1 cellular context compared by ENCODE assay signal in the genomic region with DNA sequence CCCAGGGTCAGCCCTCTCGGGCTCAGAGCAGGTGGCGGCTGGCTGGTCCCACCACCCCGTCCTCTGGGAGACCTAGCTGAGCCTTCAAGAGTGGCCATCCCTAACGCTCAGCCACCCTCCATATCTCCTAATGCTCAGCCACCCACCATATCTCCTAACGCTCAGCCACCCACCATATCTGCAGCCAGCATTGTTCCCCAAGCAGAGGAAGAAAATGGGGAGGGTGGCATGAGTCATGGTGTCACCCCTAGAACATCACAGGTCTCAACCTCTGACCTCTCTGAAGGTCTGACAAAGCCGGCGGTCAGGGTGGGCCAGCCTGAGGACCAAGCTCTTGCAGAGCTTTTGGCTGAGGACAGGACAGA.
TF ChIP-seq lines count a peak whose summit lies in the region.

No MANE protein-coding gene starts in this region.

TF ChIP-seq in H1, 55 proteins besides CTCF, POLR2A, EP300 and RAD21 (continued from another document):
- TF ChIP-seq, protein P1, sequence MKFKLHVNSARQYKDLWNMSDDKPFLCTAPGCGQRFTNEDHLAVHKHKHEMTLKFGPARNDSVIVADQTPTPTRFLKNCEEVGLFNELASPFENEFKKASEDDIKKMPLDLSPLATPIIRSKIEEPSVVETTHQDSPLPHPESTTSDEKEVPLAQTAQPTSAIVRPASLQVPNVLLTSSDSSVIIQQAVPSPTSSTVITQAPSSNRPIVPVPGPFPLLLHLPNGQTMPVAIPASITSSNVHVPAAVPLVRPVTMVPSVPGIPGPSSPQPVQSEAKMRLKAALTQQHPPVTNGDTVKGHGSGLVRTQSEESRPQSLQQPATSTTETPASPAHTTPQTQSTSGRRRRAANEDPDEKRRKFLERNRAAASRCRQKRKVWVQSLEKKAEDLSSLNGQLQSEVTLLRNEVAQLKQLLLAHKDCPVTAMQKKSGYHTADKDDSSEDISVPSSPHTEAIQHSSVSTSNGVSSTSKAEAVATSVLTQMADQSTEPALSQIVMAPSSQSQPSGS (IDR thresholded peaks at IDR 0.05; ENCODE audit: low read length), result no peak
- TF ChIP-seq RNF2 (IDR thresholded peaks at IDR 0.05; ENCODE audit: borderline replicate concordance, low read depth, low read length, missing control alignments, poor library complexity, severe bottlenecking), result no peak
- no peak for TF ChIP-seq CHD1 (IDR thresholded peaks at IDR 0.05; ENCODE audit: low read depth, low read length)
- TF ChIP-seq YY1 (IDR thresholded peaks at IDR 0.05; ENCODE audit: low read depth, low read length), result no peak
- TF ChIP-seq TAF1 (IDR thresholded peaks at IDR 0.05; ENCODE audit: low read depth, low read length), result no peak
- no peak for TF ChIP-seq TBP (IDR thresholded peaks at IDR 0.05; ENCODE audit: low read depth, low read length)
- no peak for TF ChIP-seq RXRA (IDR thresholded peaks at IDR 0.05; ENCODE audit: insufficient read depth, low read depth, low read length)
- no peak for TF ChIP-seq JUND (IDR thresholded peaks at IDR 0.05; ENCODE audit: low read length)
- no peak for TF ChIP-seq CEBPB (IDR thresholded peaks at IDR 0.05; ENCODE audit: low read depth, low read length)
- TF ChIP-seq, protein P2, sequence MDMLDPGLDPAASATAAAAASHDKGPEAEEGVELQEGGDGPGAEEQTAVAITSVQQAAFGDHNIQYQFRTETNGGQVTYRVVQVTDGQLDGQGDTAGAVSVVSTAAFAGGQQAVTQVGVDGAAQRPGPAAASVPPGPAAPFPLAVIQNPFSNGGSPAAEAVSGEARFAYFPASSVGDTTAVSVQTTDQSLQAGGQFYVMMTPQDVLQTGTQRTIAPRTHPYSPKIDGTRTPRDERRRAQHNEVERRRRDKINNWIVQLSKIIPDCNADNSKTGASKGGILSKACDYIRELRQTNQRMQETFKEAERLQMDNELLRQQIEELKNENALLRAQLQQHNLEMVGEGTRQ (IDR thresholded peaks at IDR 0.05; ENCODE audit: low read length), result no peak
- no peak for TF ChIP-seq SIRT6 (IDR thresholded peaks at IDR 0.05; ENCODE audit: low read length)
- TF ChIP-seq, protein P3, sequence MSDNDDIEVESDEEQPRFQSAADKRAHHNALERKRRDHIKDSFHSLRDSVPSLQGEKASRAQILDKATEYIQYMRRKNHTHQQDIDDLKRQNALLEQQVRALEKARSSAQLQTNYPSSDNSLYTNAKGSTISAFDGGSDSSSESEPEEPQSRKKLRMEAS (IDR thresholded peaks at IDR 0.05), result no peak
- TF ChIP-seq CBX8 (IDR thresholded peaks at IDR 0.05; ENCODE audit: borderline replicate concordance, low read depth, low read length), result no peak
- TF ChIP-seq HDAC2 (IDR thresholded peaks at IDR 0.05; ENCODE audit: borderline replicate concordance in 1 of 2, low read depth in 2 of 2, low read length in 2 of 2), result no peak
- no peak for TF ChIP-seq PHF8 (conservative IDR thresholded peaks at IDR 0.05; ENCODE audit: low read depth, low read length)
- no peak for TF ChIP-seq HDAC6 (IDR thresholded peaks at IDR 0.05; ENCODE audit: low read depth, low read length)
- TF ChIP-seq BCL11A (IDR thresholded peaks at IDR 0.05; ENCODE audit: low read depth in 2 of 2, low read length in 2 of 2), result no peak
- no peak for TF ChIP-seq JUN (IDR thresholded peaks at IDR 0.05; ENCODE audit: low read depth, low read length)
- TF ChIP-seq SIN3A (conservative IDR thresholded peaks at IDR 0.05 in 1 of 2, IDR thresholded peaks at IDR 0.05 in 1 of 2; ENCODE audit: low read depth in 1 of 2, low read length in 2 of 2), result no peak
TF ChIP-seq in H1: peak in this region for 0.
